In the genomic region with DNA sequence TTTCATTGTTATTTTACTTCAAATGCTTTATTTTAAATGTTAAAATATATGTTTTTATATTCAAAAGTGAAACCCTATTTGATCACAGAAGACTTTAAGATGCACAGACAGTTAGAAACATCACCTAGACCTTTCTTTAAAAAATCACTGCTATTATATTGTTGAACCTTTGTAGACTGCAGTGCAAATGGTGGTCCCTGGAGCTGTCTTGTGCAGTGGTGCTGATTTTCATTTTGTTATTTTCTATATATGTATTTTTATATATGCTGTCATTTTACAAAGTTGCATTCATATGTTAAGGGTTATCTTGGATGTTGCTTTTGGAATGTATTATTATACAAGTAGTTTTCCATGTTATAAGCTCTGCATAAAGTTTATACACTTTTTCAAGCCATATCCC, we compare ENCODE assay signal across 12 cellular contexts.
"Had no signal": no experiment of that assay in that cellular context is flagged by ENCODE, and none has a peak within 500 bp of the region (broad histone marks: within the 10 kb centered on the region; RNA-seq: fewer than 3 reads in every experiment).

No MANE protein-coding gene starts in this region.

- H3K27ac Mint-ChIP-seq: GM23338, H9, HFFc6, IgD-negative memory B cell had no signal

- H3K4me3 ChIP-seq: GM23338 had no signal

- H2AFZ ChIP-seq: GM23338 had no signal

- H3K4me3 Mint-ChIP-seq: GM23338, H9, HFFc6, IgD-negative memory B cell had no signal

- FAIRE-seq: H1, H54, HepG2 had no signal

- H3K4me2 ChIP-seq: GM23338, KMS-11 had no signal

- ATAC-seq: GM23338, HepG2 had no signal

- H3K36me3 Mint-ChIP-seq: IgD-negative memory B cell had no signal

- DNase-seq: H9, HCEC 1CT, HFFc6, Karpas-422, KBM-7 had no signal

- H3K9ac ChIP-seq: KMS-11 had no signal

- H3K4me1 Mint-ChIP-seq: GM23338, H9, IgD-negative memory B cell had no signal

- H3K27ac ChIP-seq: HL-60, KMS-11 had no signal
